Comparison of ENCODE assay signal across 18 cellular contexts in genomic region chr3:136671921-136672320, GRCh38.
DNase-seq lines count a peak whose midpoint lies in the region; TF ChIP-seq lines count a peak whose summit lies in the region.
"Had no signal": no experiment of that assay in that cellular context is flagged by ENCODE, and none has a peak within 500 bp of the region (broad histone marks: within the 10 kb centered on the region; RNA-seq: fewer than 3 reads in every experiment).

No MANE protein-coding gene starts in this region.

- intact Hi-C loops in activated CD4-positive, alpha-beta T cell treated with anti-CD3 and anti-CD28 coated beads, Interleukin-2, amount 10 ng/mL, durations not matched to agents 24 days and 14 days (cut with micrococcal nuclease), result no loop called here
- intact Hi-C loops in OCI-LY7 (cut with micrococcal nuclease; ENCODE audit: unreplicated experiment), result no loop called here

- H3K9me3 ChIP-seq in endodermal cell (ENCODE audit: control insufficient read depth, low read length) (no peaks in the 10 kb centered on the region), mesenchymal stem cell (ENCODE audit: control insufficient read depth, low read length) (no peaks in the 10 kb centered on the region), OCI-LY7 (ENCODE audit: low read length) (no peaks in the 10 kb centered on the region)

- H3K79me2 ChIP-seq in OCI-LY7 (ENCODE audit: insufficient read depth, low read depth, low read length), result peaks cover 94% of the 10 kb centered on the region

- H3K4me2 ChIP-seq in mesenchymal stem cell (ENCODE audit: low read length, poor library complexity, severe bottlenecking), result no peak overlapping the region
- no peak overlapping the region for H3K4me2 ChIP-seq in OCI-LY7 (ENCODE audit: low read length)
- H3K4me2 ChIP-seq: BLaER1 had no signal

- no peak overlapping the region for H2AFZ ChIP-seq in mesenchymal stem cell (ENCODE audit: low read depth, low read length)
- no peak overlapping the region for H2AFZ ChIP-seq in OCI-LY7 (ENCODE audit: low read length)

- BruUV-seq in OCI-LY7 (replicated peaks; lab: Mats Ljungman, UMichigan), result no TSS peak

- no peaks in the 10 kb centered on the region for H3K9me2 ChIP-seq in OCI-LY7 (ENCODE audit: insufficient read depth, low read length)

- no peak overlapping the region for H3K9ac ChIP-seq in endodermal cell (ENCODE audit: extremely low read depth, low read length, poor library complexity, severe bottlenecking)
- H3K9ac ChIP-seq in mesenchymal stem cell (ENCODE audit: low read length), result no peak overlapping the region
- H3K9ac ChIP-seq: BLaER1 had no signal

- CTCF ChIA-PET in OCI-LY7 (lab: Charles Lee; ENCODE audit: unreplicated experiment), result no interaction called here

- peaks cover 16% of the 10 kb centered on the region for H3K79me1 ChIP-seq in mesenchymal stem cell (replicated peaks; ENCODE audit: low read length, poor library complexity, severe bottlenecking)

- peaks cover 19% of the 10 kb centered on the region; the same call in 1 of the 2 replicates for H4K20me1 ChIP-seq in OCI-LY7 (ENCODE audit: insufficient read depth, low read length)

- H3K27ac Mint-ChIP-seq in HFFc6 (peak overlapping the region; percentile 85), endodermal cell (peak overlapping the region; percentile 39), glutamatergic neuron (ENCODE audit: unreplicated experiment) (no peak overlapping the region)
- no peak overlapping the region for H3K27ac Mint-ChIP-seq in activated CD4-positive, alpha-beta T cell treated with anti-CD3 and anti-CD28 coated beads, Interleukin-2, amount 10 ng/mL, durations not matched to agents 24 days and 14 days

- no peak overlapping the region for H3K23ac ChIP-seq in mesenchymal stem cell (ENCODE audit: low read length in 2 of 2)

- no peak overlapping the region for H2BK15ac ChIP-seq in mesenchymal stem cell (ENCODE audit: low read depth, poor library complexity, severe bottlenecking)

- no peak overlapping the region for H3K14ac ChIP-seq in mesenchymal stem cell (ENCODE audit: low read length in 2 of 2)

- H3K4me1 Mint-ChIP-seq in HFFc6 (ENCODE audit: low read depth), result peaks cover 39% of the 10 kb centered on the region
- H3K4me1 Mint-ChIP-seq in endodermal cell, result peaks cover 7% of the 10 kb centered on the region
- peaks cover 5% of the 10 kb centered on the region for H3K4me1 Mint-ChIP-seq in glutamatergic neuron (ENCODE audit: low read depth, unreplicated experiment)
- H3K4me1 Mint-ChIP-seq in activated CD4-positive, alpha-beta T cell treated with anti-CD3 and anti-CD28 coated beads, Interleukin-2, amount 10 ng/mL, durations not matched to agents 24 days and 14 days, result peaks cover 10% of the 10 kb centered on the region
- H3K4me1 Mint-ChIP-seq: H9 had no signal

- no peak overlapping the region for H2BK120ac ChIP-seq in mesenchymal stem cell (ENCODE audit: low read depth, low read length)

- H3K4me3 ChIP-seq in AG09309 (ENCODE audit: control insufficient read depth, low read depth, low read length) (no peak overlapping the region), endodermal cell (ENCODE audit: low read length) (no peak overlapping the region), mesenchymal stem cell (ENCODE audit: insufficient read depth in 1 of 2, low read depth in 1 of 2, low read length in 2 of 2) (no peak overlapping the region), OCI-LY7 (ENCODE audit: low read depth, low read length, poor library complexity, severe bottlenecking) (no peak overlapping the region)
- H3K4me3 ChIP-seq: BLaER1, dorsolateral prefrontal cortex had no signal

- no peak overlapping the region for H4K91ac ChIP-seq in mesenchymal stem cell (ENCODE audit: low read length)

- H3K27me3 ChIP-seq in endodermal cell (ENCODE audit: control insufficient read depth, insufficient read depth, low read length, poor library complexity, severe bottlenecking) (no peaks in the 10 kb centered on the region), mesenchymal stem cell (ENCODE audit: control insufficient read depth in 1 of 2, insufficient read depth in 1 of 2, low read length in 2 of 2) (no peaks in the 10 kb centered on the region)
- H3K27me3 ChIP-seq: BLaER1, dorsolateral prefrontal cortex had no signal

- H3K9me3 Mint-ChIP-seq in HFFc6 (no peaks in the 10 kb centered on the region), endodermal cell (no peaks in the 10 kb centered on the region), glutamatergic neuron (ENCODE audit: unreplicated experiment) (no peaks in the 10 kb centered on the region)
- peaks cover 3% of the 10 kb centered on the region for H3K9me3 Mint-ChIP-seq in activated CD4-positive, alpha-beta T cell treated with anti-CD3 and anti-CD28 coated beads, Interleukin-2, amount 10 ng/mL, durations not matched to agents 24 days and 14 days
- H3K9me3 Mint-ChIP-seq: H9 had no signal

- H3K4me3 Mint-ChIP-seq in HFFc6 (no peak overlapping the region; the same call in 1 of the 2 replicates), endodermal cell (no peak overlapping the region), glutamatergic neuron (ENCODE audit: unreplicated experiment) (no peak overlapping the region)
- H3K4me3 Mint-ChIP-seq in activated CD4-positive, alpha-beta T cell treated with anti-CD3 and anti-CD28 coated beads, Interleukin-2, amount 10 ng/mL, durations not matched to agents 24 days and 14 days, result no peak overlapping the region
- H3K4me3 Mint-ChIP-seq: H9 had no signal

- no peaks in the 10 kb centered on the region for H3K36me3 Mint-ChIP-seq in HFFc6 (ENCODE audit: low read depth)
- H3K36me3 Mint-ChIP-seq in endodermal cell (ENCODE audit: low read depth), result peaks cover 9% of the 10 kb centered on the region
- no peaks in the 10 kb centered on the region for H3K36me3 Mint-ChIP-seq in glutamatergic neuron (ENCODE audit: unreplicated experiment)
- peaks cover 9% of the 10 kb centered on the region for H3K36me3 Mint-ChIP-seq in activated CD4-positive, alpha-beta T cell treated with anti-CD3 and anti-CD28 coated beads, Interleukin-2, amount 10 ng/mL, durations not matched to agents 24 days and 14 days (ENCODE audit: low read depth)

- peak; percentile 14 for DNase-seq in AG09309 (ENCODE audit: low read depth)
- peak; percentile 83 for DNase-seq in HFFc6
- DNase-seq in endodermal cell, result no peak
- DNase-seq in mesenchymal stem cell, result peak; percentile 32
- DNase-seq in activated CD4-positive, alpha-beta T cell treated with anti-CD3 and anti-CD28 coated beads for 48 hours, result no peak
- DNase-seq in glutamatergic neuron, result no peak
- no peak for DNase-seq in activated CD4-positive, alpha-beta T cell treated with anti-CD3 and anti-CD28 coated beads, Interleukin-2, amount 10 ng/mL, durations not matched to agents 24 days and 14 days
- DNase-seq in OCI-LY7 (ENCODE audit: low spot score), result no peak
- DNase-seq: activated CD4-positive, alpha-beta T cell treated with anti-CD3 and anti-CD28 coated beads, Interleukin-2, amount 50 U/mL, for 4 hours; activated naive CD4-positive, alpha-beta T cell treated with anti-CD3 and anti-CD28 coated beads, Interleukin-2, amount 50 U/mL, for 16 hours; activated T-cell treated with anti-CD3 and anti-CD28 coated beads for 4 hours; dorsolateral prefrontal cortex; H9; KG1; NCI-H1105; NCI-H2171 treated with DMSO at 0.1 percent for 48 hours; stimulated activated CD4-positive, alpha-beta T cell treated with anti-CD3 and anti-CD28 coated beads, Interleukin-2, amount 100 ng/mL, for 48 hours had no signal

- no peaks in the 10 kb centered on the region for H3K36me3 ChIP-seq in endodermal cell (ENCODE audit: control insufficient read depth, insufficient read depth, low read length)
- H3K36me3 ChIP-seq in mesenchymal stem cell (ENCODE audit: control insufficient read depth in 1 of 2, insufficient read depth in 2 of 2, low read depth in 1 of 2, low read length in 2 of 2), result peaks cover 0 to 10% of the 10 kb centered on the region in 2 experiments
- H3K36me3 ChIP-seq in OCI-LY7 (ENCODE audit: insufficient read depth, low read length), result 0 out of 2 replicates have a peak, but pooled peaks cover 10% of the 10 kb centered on the region

- no peak overlapping the region for H2BK12ac ChIP-seq in mesenchymal stem cell (ENCODE audit: low read length in 2 of 2)

- no peak overlapping the region for H3K18ac ChIP-seq in mesenchymal stem cell (ENCODE audit: low read depth in 1 of 2, low read length in 2 of 2)

- no peak overlapping the region for H2BK5ac ChIP-seq in mesenchymal stem cell (ENCODE audit: low read depth, low read length, poor library complexity, severe bottlenecking)

- no peaks in the 10 kb centered on the region for H3K4me1 ChIP-seq in endodermal cell (ENCODE audit: control insufficient read depth, insufficient read depth, low read length)
- peaks cover 7% of the 10 kb centered on the region for H3K4me1 ChIP-seq in mesenchymal stem cell (ENCODE audit: control insufficient read depth, insufficient read depth, low read depth, low read length)
- H3K4me1 ChIP-seq in OCI-LY7 (ENCODE audit: insufficient read depth, low read length, poor library complexity, severe bottlenecking), result peaks cover 19% of the 10 kb centered on the region

- POLR2A ChIA-PET in OCI-LY7 (lab: Charles Lee), result no interaction called here

- TF ChIP-seq CTCF in AG09309 (IDR thresholded peaks at IDR 0.05; ENCODE audit: control insufficient read depth, insufficient read depth, low read depth, low read length, missing control alignments), result no peak
- TF ChIP-seq CTCF in HFFc6 (IDR thresholded peaks at IDR 0.05), result no peak
- no peak for TF ChIP-seq CTCF in endodermal cell (conservative IDR thresholded peaks at IDR 0.05)
- no peak for TF ChIP-seq CTCF in glutamatergic neuron (IDR thresholded peaks at IDR 0.05; ENCODE audit: partially characterized antibody, unreplicated experiment)
- TF ChIP-seq CTCF in OCI-LY7 (conservative IDR thresholded peaks at IDR 0.05; ENCODE audit: low read length), result no peak

- H4K8ac ChIP-seq in mesenchymal stem cell (ENCODE audit: low read length), result no peak overlapping the region

- H3K27ac ChIP-seq in endodermal cell (ENCODE audit: low read depth, low read length) (no peak overlapping the region), mesenchymal stem cell (ENCODE audit: low read length, poor library complexity, severe bottlenecking) (no peak overlapping the region), OCI-LY7 (ENCODE audit: low read depth, low read length, poor library complexity, severe bottlenecking) (no peak overlapping the region)
- H3K27ac ChIP-seq: BLaER1, dorsolateral prefrontal cortex had no signal

- H3K4ac ChIP-seq in mesenchymal stem cell (ENCODE audit: low read depth in 1 of 2, low read length in 2 of 2), result no peak overlapping the region

- H2AK5ac ChIP-seq in mesenchymal stem cell (ENCODE audit: low read length, severe bottlenecking), result no peak overlapping the region

- no peaks in the 10 kb centered on the region for H3K27me3 Mint-ChIP-seq in HFFc6 (ENCODE audit: insufficient read depth)
- H3K27me3 Mint-ChIP-seq in endodermal cell (ENCODE audit: insufficient read depth), result no peaks in the 10 kb centered on the region
- H3K27me3 Mint-ChIP-seq in glutamatergic neuron (ENCODE audit: unreplicated experiment), result peaks cover 2% of the 10 kb centered on the region
- H3K27me3 Mint-ChIP-seq in activated CD4-positive, alpha-beta T cell treated with anti-CD3 and anti-CD28 coated beads, Interleukin-2, amount 10 ng/mL, durations not matched to agents 24 days and 14 days, result no peaks in the 10 kb centered on the region

Comparison
In these comparisons a context has a peak if more than half of its experiments do, and no peak if none do; other contexts are left out.
1. DNase-seq: peak in AG09309 (single experiment), HFFc6 (single experiment) and mesenchymal stem cell (single experiment); none in endodermal cell (single experiment), activated CD4-positive, alpha-beta T cell treated with anti-CD3 and anti-CD28 coated beads for 48 hours (single experiment), glutamatergic neuron (single experiment), activated CD4-positive, alpha-beta T cell treated with anti-CD3 and anti-CD28 coated beads, Interleukin-2, amount 10 ng/mL, durations not matched to agents 24 days and 14 days (single experiment) and OCI-LY7 (single experiment).
2. H3K27ac Mint-ChIP-seq: peak in HFFc6 (single experiment) and endodermal cell (single experiment); none in glutamatergic neuron (single experiment) and activated CD4-positive, alpha-beta T cell treated with anti-CD3 and anti-CD28 coated beads, Interleukin-2, amount 10 ng/mL, durations not matched to agents 24 days and 14 days (single experiment).